Comparison of ENCODE assay signal across 1 cellular context in genomic region chr4:152643153-152644035, GRCh38.
A peak's percentile ranks its signal among the peaks of the same experiment; 100 is the strongest.
TF ChIP-seq lines count a peak whose summit lies in the region.

No MANE protein-coding gene starts in this region.

TF ChIP-seq in GM12878, 131 proteins besides CTCF, POLR2A, EP300 and RAD21 (continued from another document and continues in another):
- TF ChIP-seq, protein P1, sequence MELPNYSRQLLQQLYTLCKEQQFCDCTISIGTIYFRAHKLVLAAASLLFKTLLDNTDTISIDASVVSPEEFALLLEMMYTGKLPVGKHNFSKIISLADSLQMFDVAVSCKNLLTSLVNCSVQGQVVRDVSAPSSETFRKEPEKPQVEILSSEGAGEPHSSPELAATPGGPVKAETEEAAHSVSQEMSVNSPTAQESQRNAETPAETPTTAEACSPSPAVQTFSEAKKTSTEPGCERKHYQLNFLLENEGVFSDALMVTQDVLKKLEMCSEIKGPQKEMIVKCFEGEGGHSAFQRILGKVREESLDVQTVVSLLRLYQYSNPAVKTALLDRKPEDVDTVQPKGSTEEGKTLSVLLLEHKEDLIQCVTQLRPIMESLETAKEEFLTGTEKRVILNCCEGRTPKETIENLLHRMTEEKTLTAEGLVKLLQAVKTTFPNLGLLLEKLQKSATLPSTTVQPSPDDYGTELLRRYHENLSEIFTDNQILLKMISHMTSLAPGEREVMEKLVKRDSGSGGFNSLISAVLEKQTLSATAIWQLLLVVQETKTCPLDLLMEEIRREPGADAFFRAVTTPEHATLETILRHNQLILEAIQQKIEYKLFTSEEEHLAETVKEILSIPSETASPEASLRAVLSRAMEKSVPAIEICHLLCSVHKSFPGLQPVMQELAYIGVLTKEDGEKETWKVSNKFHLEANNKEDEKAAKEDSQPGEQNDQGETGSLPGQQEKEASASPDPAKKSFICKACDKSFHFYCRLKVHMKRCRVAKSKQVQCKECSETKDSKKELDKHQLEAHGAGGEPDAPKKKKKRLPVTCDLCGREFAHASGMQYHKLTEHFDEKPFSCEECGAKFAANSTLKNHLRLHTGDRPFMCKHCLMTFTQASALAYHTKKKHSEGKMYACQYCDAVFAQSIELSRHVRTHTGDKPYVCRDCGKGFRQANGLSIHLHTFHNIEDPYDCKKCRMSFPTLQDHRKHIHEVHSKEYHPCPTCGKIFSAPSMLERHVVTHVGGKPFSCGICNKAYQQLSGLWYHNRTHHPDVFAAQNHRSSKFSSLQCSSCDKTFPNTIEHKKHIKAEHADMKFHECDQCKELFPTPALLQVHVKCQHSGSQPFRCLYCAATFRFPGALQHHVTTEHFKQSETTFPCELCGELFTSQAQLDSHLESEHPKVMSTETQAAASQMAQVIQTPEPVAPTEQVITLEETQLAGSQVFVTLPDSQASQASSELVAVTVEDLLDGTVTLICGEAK (IDR thresholded peaks at IDR 0.05; ENCODE audit: borderline replicate concordance), result peak; percentile 63; the same call in 1 of the 2 replicates
- no peak; the same call in 1 of the 2 replicates for TF ChIP-seq LARP7 (IDR thresholded peaks at IDR 0.05)
- TF ChIP-seq MTA2 (IDR thresholded peaks at IDR 0.05; ENCODE audit: low read depth), result peak; percentile 87
- TF ChIP-seq EED (IDR thresholded peaks at IDR 0.05; ENCODE audit: low read depth), result peak; percentile 98
- TF ChIP-seq STAT3 (IDR thresholded peaks at IDR 0.05; ENCODE audit: low read depth, low read length), result no peak
- TF ChIP-seq RFX5 (IDR thresholded peaks at IDR 0.05; ENCODE audit: low read depth, low read length), result no peak
- TF ChIP-seq, protein P2, sequence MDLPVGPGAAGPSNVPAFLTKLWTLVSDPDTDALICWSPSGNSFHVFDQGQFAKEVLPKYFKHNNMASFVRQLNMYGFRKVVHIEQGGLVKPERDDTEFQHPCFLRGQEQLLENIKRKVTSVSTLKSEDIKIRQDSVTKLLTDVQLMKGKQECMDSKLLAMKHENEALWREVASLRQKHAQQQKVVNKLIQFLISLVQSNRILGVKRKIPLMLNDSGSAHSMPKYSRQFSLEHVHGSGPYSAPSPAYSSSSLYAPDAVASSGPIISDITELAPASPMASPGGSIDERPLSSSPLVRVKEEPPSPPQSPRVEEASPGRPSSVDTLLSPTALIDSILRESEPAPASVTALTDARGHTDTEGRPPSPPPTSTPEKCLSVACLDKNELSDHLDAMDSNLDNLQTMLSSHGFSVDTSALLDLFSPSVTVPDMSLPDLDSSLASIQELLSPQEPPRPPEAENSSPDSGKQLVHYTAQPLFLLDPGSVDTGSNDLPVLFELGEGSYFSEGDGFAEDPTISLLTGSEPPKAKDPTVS (IDR thresholded peaks at IDR 0.05; ENCODE audit: low read depth, low read length), result no peak
- TF ChIP-seq SIX5 (IDR thresholded peaks at IDR 0.05; ENCODE audit: low read depth, low read length, severe bottlenecking), result no peak
- TF ChIP-seq, protein P3, sequence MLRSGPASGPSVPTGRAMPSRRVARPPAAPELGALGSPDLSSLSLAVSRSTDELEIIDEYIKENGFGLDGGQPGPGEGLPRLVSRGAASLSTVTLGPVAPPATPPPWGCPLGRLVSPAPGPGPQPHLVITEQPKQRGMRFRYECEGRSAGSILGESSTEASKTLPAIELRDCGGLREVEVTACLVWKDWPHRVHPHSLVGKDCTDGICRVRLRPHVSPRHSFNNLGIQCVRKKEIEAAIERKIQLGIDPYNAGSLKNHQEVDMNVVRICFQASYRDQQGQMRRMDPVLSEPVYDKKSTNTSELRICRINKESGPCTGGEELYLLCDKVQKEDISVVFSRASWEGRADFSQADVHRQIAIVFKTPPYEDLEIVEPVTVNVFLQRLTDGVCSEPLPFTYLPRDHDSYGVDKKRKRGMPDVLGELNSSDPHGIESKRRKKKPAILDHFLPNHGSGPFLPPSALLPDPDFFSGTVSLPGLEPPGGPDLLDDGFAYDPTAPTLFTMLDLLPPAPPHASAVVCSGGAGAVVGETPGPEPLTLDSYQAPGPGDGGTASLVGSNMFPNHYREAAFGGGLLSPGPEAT (IDR thresholded peaks at IDR 0.05; ENCODE audit: low read depth), result peak; percentile 92
- no peak for TF ChIP-seq ZNF207 (IDR thresholded peaks at IDR 0.05; ENCODE audit: borderline replicate concordance)
- TF ChIP-seq CREB1 (IDR thresholded peaks at IDR 0.05; ENCODE audit: low read depth), result peak; percentile 63; the same call in 1 of the 2 replicates
- TF ChIP-seq IKZF2 (IDR thresholded peaks at IDR 0.05), result peak; percentile 97 to 99
- TF ChIP-seq DPF2 (IDR thresholded peaks at IDR 0.05), result peak; percentile 97
- peak; percentile 81 for TF ChIP-seq FOXM1 (IDR thresholded peaks at IDR 0.05; ENCODE audit: low read depth, low read length)
- peak; percentile 87; the same call in 1 of the 2 replicates for TF ChIP-seq CBFB (IDR thresholded peaks at IDR 0.05; ENCODE audit: low read depth)
- peak; percentile 99 for TF ChIP-seq IKZF1 (conservative IDR thresholded peaks at IDR 0.05)
- peak; percentile 88 for TF ChIP-seq ZNF687 (IDR thresholded peaks at IDR 0.05)
- peak; percentile 57; the same call in 1 of the 2 replicates for TF ChIP-seq BMI1 (IDR thresholded peaks at IDR 0.05; ENCODE audit: borderline replicate concordance)
- no peak for TF ChIP-seq CHD1 (IDR thresholded peaks at IDR 0.05; ENCODE audit: low read depth, low read length)
- TF ChIP-seq SRF (IDR thresholded peaks at IDR 0.05; ENCODE audit: low read depth in 2 of 2, low read length in 2 of 2), result peak; percentile 46 to 86
- TF ChIP-seq BACH1 (IDR thresholded peaks at IDR 0.05; ENCODE audit: borderline replicate concordance), result 0 out of 2 replicates have a peak, but pooled peaks have one; percentile 48
- peak; percentile 38; the same call in 1 of the 2 replicates for TF ChIP-seq ATF2 (IDR thresholded peaks at IDR 0.05; ENCODE audit: low read length)
- TF ChIP-seq NR2F1 (conservative IDR thresholded peaks at IDR 0.05), result peak; percentile 100
- TF ChIP-seq ETV6 (conservative IDR thresholded peaks at IDR 0.05 in 1 of 2, IDR thresholded peaks at IDR 0.05 in 1 of 2; ENCODE audit: borderline replicate concordance in 1 of 2, low read depth in 1 of 2), result peak in 1 of 2 experiments; percentile 92; a peak in 2 of 4 replicates
- TF ChIP-seq ESRRA (IDR thresholded peaks at IDR 0.05; ENCODE audit: low read length), result no peak; the same call in 1 of the 2 replicates
- no peak for TF ChIP-seq IRF3 (IDR thresholded peaks at IDR 0.05)
- no peak for TF ChIP-seq RB1 (IDR thresholded peaks at IDR 0.05; ENCODE audit: borderline replicate concordance)
- 0 out of 2 replicates have a peak, but pooled peaks have one; percentile 54 for TF ChIP-seq CHD2 (IDR thresholded peaks at IDR 0.05; ENCODE audit: borderline replicate concordance, low read depth, low read length)
- TF ChIP-seq SMARCA5 (IDR thresholded peaks at IDR 0.05), result peak; percentile 26; the same call in 1 of the 2 replicates
- TF ChIP-seq GABPA (IDR thresholded peaks at IDR 0.05; ENCODE audit: low read depth), result 0 out of 2 replicates have a peak, but pooled peaks have one; percentile 55
- TF ChIP-seq WRNIP1 (IDR thresholded peaks at IDR 0.05; ENCODE audit: borderline replicate concordance, low read depth, low read length), result 0 out of 2 replicates have a peak, but pooled peaks have one; percentile 95
- TF ChIP-seq CREM (IDR thresholded peaks at IDR 0.05; ENCODE audit: low read depth), result peak; percentile 69
- TF ChIP-seq NFXL1 (IDR thresholded peaks at IDR 0.05; ENCODE audit: borderline replicate concordance), result no peak
- TF ChIP-seq, protein P4, sequence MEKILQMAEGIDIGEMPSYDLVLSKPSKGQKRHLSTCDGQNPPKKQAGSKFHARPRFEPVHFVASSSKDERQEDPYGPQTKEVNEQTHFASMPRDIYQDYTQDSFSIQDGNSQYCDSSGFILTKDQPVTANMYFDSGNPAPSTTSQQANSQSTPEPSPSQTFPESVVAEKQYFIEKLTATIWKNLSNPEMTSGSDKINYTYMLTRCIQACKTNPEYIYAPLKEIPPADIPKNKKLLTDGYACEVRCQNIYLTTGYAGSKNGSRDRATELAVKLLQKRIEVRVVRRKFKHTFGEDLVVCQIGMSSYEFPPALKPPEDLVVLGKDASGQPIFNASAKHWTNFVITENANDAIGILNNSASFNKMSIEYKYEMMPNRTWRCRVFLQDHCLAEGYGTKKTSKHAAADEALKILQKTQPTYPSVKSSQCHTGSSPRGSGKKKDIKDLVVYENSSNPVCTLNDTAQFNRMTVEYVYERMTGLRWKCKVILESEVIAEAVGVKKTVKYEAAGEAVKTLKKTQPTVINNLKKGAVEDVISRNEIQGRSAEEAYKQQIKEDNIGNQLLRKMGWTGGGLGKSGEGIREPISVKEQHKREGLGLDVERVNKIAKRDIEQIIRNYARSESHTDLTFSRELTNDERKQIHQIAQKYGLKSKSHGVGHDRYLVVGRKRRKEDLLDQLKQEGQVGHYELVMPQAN (conservative IDR thresholded peaks at IDR 0.05), result no peak
- TF ChIP-seq RAD51 (IDR thresholded peaks at IDR 0.05), result no peak
- peak; percentile 14; the same call in 1 of the 2 replicates for TF ChIP-seq SMC3 (IDR thresholded peaks at IDR 0.05; ENCODE audit: borderline replicate concordance, low read length)
- TF ChIP-seq, protein P5, sequence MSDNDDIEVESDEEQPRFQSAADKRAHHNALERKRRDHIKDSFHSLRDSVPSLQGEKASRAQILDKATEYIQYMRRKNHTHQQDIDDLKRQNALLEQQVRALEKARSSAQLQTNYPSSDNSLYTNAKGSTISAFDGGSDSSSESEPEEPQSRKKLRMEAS (IDR thresholded peaks at IDR 0.05; ENCODE audit: low read depth, low read length), result no peak
- no peak for TF ChIP-seq HDAC6 (IDR thresholded peaks at IDR 0.05; ENCODE audit: unreplicated experiment)
- TF ChIP-seq SIN3A (IDR thresholded peaks at IDR 0.05; ENCODE audit: low read depth, low read length), result no peak
- TF ChIP-seq NFYA (IDR thresholded peaks at IDR 0.05; ENCODE audit: borderline replicate concordance, low read depth, low read length), result no peak
- TF ChIP-seq SPI1 (IDR thresholded peaks at IDR 0.05; ENCODE audit: borderline replicate concordance, insufficient read depth, low read depth, low read length), result peak; percentile 98
- TF ChIP-seq ZNF24 (IDR thresholded peaks at IDR 0.05), result peak; percentile 79
- TF ChIP-seq RUNX3 (IDR thresholded peaks at IDR 0.05; ENCODE audit: low read length), result peak; percentile 94
- no peak for TF ChIP-seq ZNF384 (IDR thresholded peaks at IDR 0.05; ENCODE audit: borderline replicate concordance, low read depth, low read length)
- TF ChIP-seq JUND (IDR thresholded peaks at IDR 0.05; ENCODE audit: low read depth, low read length), result no peak
- TF ChIP-seq NBN (IDR thresholded peaks at IDR 0.05), result peak; percentile 86
